Comparison of ENCODE assay signal across 20 cellular contexts in genomic region chr1:210645582-210646257, GRCh38.
A peak's percentile ranks its signal among the peaks of the same experiment; 100 is the strongest.
DNase-seq lines count a peak whose midpoint lies in the region; ATAC-seq, FAIRE-seq and TF ChIP-seq lines count a peak whose summit lies in the region.
"Had no signal": no experiment of that assay in that cellular context is flagged by ENCODE, and none has a peak within 500 bp of the region (broad histone marks: within the 10 kb centered on the region; RNA-seq: fewer than 3 reads in every experiment).

No MANE protein-coding gene starts in this region.

- no peak overlapping the region for H3K56ac ChIP-seq in H1 (replicated peaks; ENCODE audit: insufficient read length, low read depth, low read length)

- H2AFZ ChIP-seq in H1 (ENCODE audit: low read length) = no peak overlapping the region
- H2AFZ ChIP-seq: GM23248 had no signal

- H3K27ac Mint-ChIP-seq in nephron progenitor cell (peak overlapping the region; percentile 81), type B pancreatic cell (peak overlapping the region; percentile 50)
- H3K27ac Mint-ChIP-seq: CD8-positive, alpha-beta T cell had no signal

- H3K4ac ChIP-seq in H1 (replicated peaks; ENCODE audit: insufficient read length, low read depth, low read length) = no peak overlapping the region

- H4K5ac ChIP-seq in H1 (ENCODE audit: insufficient read length, low read depth, low read length) = no peak overlapping the region

- no peak overlapping the region for H4K91ac ChIP-seq in H1 (replicated peaks; ENCODE audit: insufficient read length, low read length)

- no peak for TF ChIP-seq EP300 in H1 (IDR thresholded peaks at IDR 0.05; ENCODE audit: borderline replicate concordance in 1 of 2, low read depth in 2 of 2, low read length in 2 of 2)

- H3K79me1 ChIP-seq in H1 (ENCODE audit: low read depth, low read length) = no peaks in the 10 kb centered on the region

- no peaks in the 10 kb centered on the region for H4K20me1 ChIP-seq in H1 (replicated peaks in 1 of 2; ENCODE audit: control insufficient read depth in 1 of 2, insufficient read depth in 2 of 2, low read length in 2 of 2)
- H4K20me1 ChIP-seq: BLaER1 had no signal

- peak overlapping the region; percentile 21; the same call in 1 of the 2 replicates for H3K18ac ChIP-seq in H1 (ENCODE audit: extremely low read depth, low read length)

- no peak for TF ChIP-seq CTCF in cardiac muscle cell (IDR thresholded peaks at IDR 0.05; ENCODE audit: low read depth, low read length)
- no peak for TF ChIP-seq CTCF in heart right ventricle (IDR thresholded peaks at IDR 0.05)
- no peak for TF ChIP-seq CTCF in H1 (IDR thresholded peaks at IDR 0.05; ENCODE audit: control extremely low read depth in 1 of 3, insufficient read depth in 1 of 3, low read depth in 1 of 3, low read length in 3 of 3)
- TF ChIP-seq CTCF in nephron progenitor cell (IDR thresholded peaks at IDR 0.05) = no peak
- no peak for TF ChIP-seq CTCF in type B pancreatic cell (conservative IDR thresholded peaks at IDR 0.05)

- no peak overlapping the region for H2AK5ac ChIP-seq in H1 (ENCODE audit: low read depth, low read length)

- H3K27me3 Mint-ChIP-seq in nephron progenitor cell (ENCODE audit: low read depth, poor library complexity) (no peaks in the 10 kb centered on the region), type B pancreatic cell (no peaks in the 10 kb centered on the region)

- H3K9me3 Mint-ChIP-seq in nephron progenitor cell (no peaks in the 10 kb centered on the region), type B pancreatic cell (no peaks in the 10 kb centered on the region)
- H3K9me3 Mint-ChIP-seq: CD8-positive, alpha-beta T cell had no signal

- no peaks in the 10 kb centered on the region for H3K23me2 ChIP-seq in H1 (ENCODE audit: low read depth, low read length)

- H3K36me3 ChIP-seq in cardiac muscle cell = no peaks in the 10 kb centered on the region
- H3K36me3 ChIP-seq in heart right ventricle = no peaks in the 10 kb centered on the region
- no peaks in the 10 kb centered on the region for H3K36me3 ChIP-seq in H1 (ENCODE audit: control insufficient read depth in 2 of 4, insufficient read depth in 4 of 4, low read length in 3 of 4)
- H3K36me3 ChIP-seq: BLaER1, Peyer's patch, SJSA1 had no signal

- no peaks in the 10 kb centered on the region for H3K9me3 ChIP-seq in cardiac muscle cell (ENCODE audit: low read depth)
- H3K9me3 ChIP-seq in heart right ventricle = no peaks in the 10 kb centered on the region
- H3K9me3 ChIP-seq in H1 (ENCODE audit: insufficient read depth in 2 of 2, low read depth in 1 of 2, low read length in 1 of 2) = no peaks in the 10 kb centered on the region
- H3K9me3 ChIP-seq: BLaER1, Peyer's patch, SJSA1 had no signal

- no peak overlapping the region for H2BK15ac ChIP-seq in H1 (ENCODE audit: low read length)

- H3K4me1 ChIP-seq in cardiac muscle cell (ENCODE audit: low read depth) (peaks cover 8% of the 10 kb centered on the region), heart right ventricle (peaks cover 0 to 11% (median 5%) of the 10 kb centered on the region in 9 donors), H1 (replicated peaks in 1 of 4; ENCODE audit: control insufficient read depth in 3 of 4, insufficient read depth in 4 of 4, low read length in 3 of 4) (no peaks in the 10 kb centered on the region)

- FAIRE-seq in H1 (lab: Jason Lieb, UNC) = no peak
- FAIRE-seq in urothelium cell line (lab: Jason Lieb, UNC) = no peak
- FAIRE-seq: G401.6 had no signal

- H2BK20ac ChIP-seq in H1 (ENCODE audit: low read length) = no peak overlapping the region

- no peak overlapping the region for H3K23ac ChIP-seq in H1 (ENCODE audit: insufficient read length)

- H3K27ac ChIP-seq in cardiac muscle cell (peak overlapping the region; percentile 25), heart right ventricle (no peak overlapping the region), H1 (ENCODE audit: low read depth, low read length) (no peak overlapping the region)
- H3K27ac ChIP-seq: BLaER1, GM23248, Peyer's patch, SJSA1 had no signal

- H3K36me3 Mint-ChIP-seq in nephron progenitor cell (ENCODE audit: low read depth) = no peaks in the 10 kb centered on the region
- H3K36me3 Mint-ChIP-seq in type B pancreatic cell = no peaks in the 10 kb centered on the region
- H3K36me3 Mint-ChIP-seq: CD8-positive, alpha-beta T cell had no signal

- POLR2A ChIA-PET in H1 (lab: Charles Lee; ENCODE audit: partially characterized antibody) = no interaction called here

- H3K79me2 ChIP-seq in H1 (ENCODE audit: control insufficient read depth in 1 of 2, insufficient read depth in 2 of 2, low read length in 2 of 2) = no peaks in the 10 kb centered on the region

- no peak for TF ChIP-seq POLR2A in H1 (IDR thresholded peaks at IDR 0.05; ENCODE audit: control extremely low read depth in 1 of 2, low read depth in 2 of 2, low read length in 2 of 2)

- H2BK120ac ChIP-seq in H1 (replicated peaks; ENCODE audit: low read depth, low read length) = no peak overlapping the region

- no peak for ATAC-seq in heart right ventricle
- ATAC-seq: CD8-positive, alpha-beta T cell had no signal

- peaks cover 12% of the 10 kb centered on the region for H3K4me1 Mint-ChIP-seq in nephron progenitor cell
- peaks cover 17% of the 10 kb centered on the region for H3K4me1 Mint-ChIP-seq in type B pancreatic cell (ENCODE audit: unreplicated experiment)

- no peak overlapping the region for H3K14ac ChIP-seq in H1 (ENCODE audit: insufficient read length)

- no peak overlapping the region for H2BK5ac ChIP-seq in H1 (ENCODE audit: low read depth, low read length)

- no peak overlapping the region; the same call in 1 of the 2 replicates for H4K8ac ChIP-seq in H1 (ENCODE audit: extremely low read depth, insufficient read depth, low read length)

- no peak overlapping the region for H3K4me2 ChIP-seq in H1 (ENCODE audit: insufficient read depth in 1 of 2, low read depth in 2 of 2, low read length in 2 of 2)
- H3K4me2 ChIP-seq: BLaER1 had no signal

- DNase-seq in cardiac muscle cell (ENCODE audit: low read depth in 1 of 2, low spot score in 1 of 2) = no peak
- DNase-seq in heart right ventricle = no peak
- DNase-seq in H1 (ENCODE audit: low read depth in 1 of 2, low spot score in 2 of 2) = no peak
- DNase-seq in nephron progenitor cell = no peak
- no peak for DNase-seq in type B pancreatic cell (ENCODE audit: extremely low spot score, unreplicated experiment)
- DNase-seq in NCI-H524 (lab: John Stamatoyannopoulos, UW) = no peak
- no peak for DNase-seq in D341Med (ENCODE audit: low spot score)
- no peak for DNase-seq in urothelium cell line (ENCODE audit: low spot score)
- DNase-seq: CD8-positive, alpha-beta T cell; GM23248; KG1; NCI-H1417; NCI-H187 treated with DMSO at 0.1 percent for 48 hours; NCI-H446; NCI-H748 treated with DMSO at 0.1 percent for 48 hours; NK-92 treated with Interleukin-12 subunit alpha and Interleukin-12 subunit beta, amount 100 ng/mL, for 24 hours; Peyer's patch had no signal

- H3K9ac ChIP-seq in H1 (replicated peaks in 1 of 4; ENCODE audit: extremely low read depth in 1 of 4, low read depth in 3 of 4, low read length in 3 of 4) = no peak overlapping the region; a peak in 1 of 7 replicates
- H3K9ac ChIP-seq: BLaER1, GM23248 had no signal

- CTCF ChIA-PET in H1 (lab: Charles Lee; ENCODE audit: partially characterized antibody) = no interaction called here

- H3K4me3 ChIP-seq in cardiac muscle cell = no peak overlapping the region
- H3K4me3 ChIP-seq in heart right ventricle = no peak overlapping the region
- no peak overlapping the region for H3K4me3 ChIP-seq in H1 (ENCODE audit: extremely low read depth in 1 of 4, insufficient read depth in 2 of 4, low read depth in 3 of 4, low read length in 4 of 4)
- H3K4me3 ChIP-seq: BLaER1, GM23248, Peyer's patch, SJSA1 had no signal

- no peaks in the 10 kb centered on the region for H3K27me3 ChIP-seq in cardiac muscle cell
- H3K27me3 ChIP-seq in heart right ventricle = no peaks in the 10 kb centered on the region
- H3K27me3 ChIP-seq in H1 (replicated peaks in 1 of 4; ENCODE audit: control insufficient read depth in 3 of 4, extremely low read depth in 1 of 4, insufficient read depth in 3 of 4, low read length in 3 of 4) = no peaks in the 10 kb centered on the region
- H3K27me3 ChIP-seq: BLaER1, Peyer's patch, SJSA1 had no signal

- H2BK12ac ChIP-seq in H1 (ENCODE audit: low read depth, low read length) = no peak overlapping the region

- H3K4me3 Mint-ChIP-seq in nephron progenitor cell (no peak overlapping the region), type B pancreatic cell (no peak overlapping the region)
- H3K4me3 Mint-ChIP-seq: CD8-positive, alpha-beta T cell had no signal

- intact Hi-C loops in heart right ventricle (cut with DNase I) = no loop called here

- 74 to 78% methylated on average over 7 of the region's 7 CpGs for WGBS in heart right ventricle, 2 donors
- 92% methylated on average over 7 of the region's 7 CpGs; no CpG with 5 or more reads in 1 of the 2 experiments for WGBS in H1 (ENCODE audit: extremely low coverage in 1 of 2, insufficient coverage in 1 of 2, insufficient read length in 1 of 2, insufficient replicate concordance in 2 of 2, low coverage in 1 of 2, low lambda C conversion rate in 2 of 2, missing lambda C conversion rate in 1 of 2), 2 experiments

- no peak for TF ChIP-seq RAD21 in H1 (IDR thresholded peaks at IDR 0.05 in 1 of 2, conservative IDR thresholded peaks at IDR 0.05 in 1 of 2; ENCODE audit: low read depth in 2 of 2, low read length in 2 of 2)

TF ChIP-seq in H1, 55 proteins besides CTCF, POLR2A, EP300 and RAD21:
- TF ChIP-seq GABPA (IDR thresholded peaks at IDR 0.05; ENCODE audit: borderline replicate concordance, insufficient read depth, low read length) = no peak
- no peak for TF ChIP-seq SIN3A (conservative IDR thresholded peaks at IDR 0.05 in 1 of 2, IDR thresholded peaks at IDR 0.05 in 1 of 2; ENCODE audit: low read depth in 1 of 2, low read length in 2 of 2)
- TF ChIP-seq SRF (IDR thresholded peaks at IDR 0.05; ENCODE audit: low read depth, low read length) = no peak
- no peak for TF ChIP-seq KDM1A (IDR thresholded peaks at IDR 0.05; ENCODE audit: borderline replicate concordance, low read length)
- no peak for TF ChIP-seq YY1 (IDR thresholded peaks at IDR 0.05; ENCODE audit: low read depth, low read length)
- no peak for TF ChIP-seq USF2 (IDR thresholded peaks at IDR 0.05; ENCODE audit: low read length)
TF ChIP-seq in H1: peak in this region for 0.
